In genomic region chr7:15464762-15465144, GRCh38 we compare ENCODE assay signal across 18 cellular contexts.
DNase-seq lines count a peak whose midpoint lies in the region; ATAC-seq and TF ChIP-seq lines count a peak whose summit lies in the region.
"Had no signal": no experiment of that assay in that cellular context is flagged by ENCODE, and none has a peak within 500 bp of the region (broad histone marks: within the 10 kb centered on the region; RNA-seq: fewer than 3 reads in every experiment).

No MANE protein-coding gene starts in this region.

- TF ChIP-seq POLR2A in gastroesophageal sphincter (IDR thresholded peaks at IDR 0.05) = no peak

- H3K4me3 ChIP-seq in gastroesophageal sphincter (no peak overlapping the region), psoas muscle (no peak overlapping the region)

- H3K36me3 ChIP-seq in gastroesophageal sphincter (no peaks in the 10 kb centered on the region), psoas muscle (ENCODE audit: insufficient read depth in 1 of 2, low read depth in 1 of 2) (no peaks in the 10 kb centered on the region)

- intact Hi-C loops in Right ventricle myocardium superior (cut with DNase I) = no loop called here
- intact Hi-C loops in Right ventricle myocardium inferior (cut with DNase I) = no loop called here
- intact Hi-C loops in psoas muscle (cut with DNase I) = no loop called here

- peak; percentile 58 for ATAC-seq in Right ventricle myocardium superior (ENCODE audit: poor library complexity)
- no peak for ATAC-seq in Right ventricle myocardium inferior
- peak; percentile 67 for ATAC-seq in gastroesophageal sphincter
- no peak for ATAC-seq in psoas muscle
- ATAC-seq in GM19351 (IDR thresholded peaks at IDR 0.05; ENCODE audit: unreplicated experiment) = no peak
- ATAC-seq: SK-N-SH treated with all-trans-retinoic acid at 6 μM for 48 hours had no signal

- H3K9me3 ChIP-seq in gastroesophageal sphincter = no peaks in the 10 kb centered on the region
- H3K9me3 ChIP-seq in psoas muscle = no peaks in the 10 kb centered on the region
- H3K9me3 ChIP-seq: Caco-2 had no signal

- DNase-seq in Right ventricle myocardium superior = no peak
- no peak for DNase-seq in Right ventricle myocardium inferior (ENCODE audit: missing footprints)
- DNase-seq in psoas muscle = no peak
- DNase-seq in AG08395 (ENCODE audit: low spot score) = no peak
- DNase-seq in EL = no peak
- DNase-seq in NCI-H1436 treated with DMSO at 0.1 percent for 48 hours (lab: John Stamatoyannopoulos, UW) = no peak
- DNase-seq: Caco-2; CD4-positive, alpha-beta T cell; GDM1; H7; MM.1S; NCI-H1092 treated with DMSO at 0.1 percent for 48 hours; NCI-H1694 treated with DMSO at 0.1 percent for 48 hours; SHP77 treated with DMSO at 0.1 percent for 48 hours had no signal

- H3K4me1 ChIP-seq in gastroesophageal sphincter (peaks cover 0 to 36% (median 0%) of the 10 kb centered on the region in 3 donors), psoas muscle (peaks cover 12% of the 10 kb centered on the region)
- H3K4me1 ChIP-seq: Caco-2 had no signal

- H3K27ac ChIP-seq in gastroesophageal sphincter (peak overlapping the region in 3 of 4 donors; percentile 44 to 60 (median 53)), psoas muscle (peak overlapping the region; percentile 42)
- H3K27ac ChIP-seq: 22Rv1 had no signal

- no peaks in the 10 kb centered on the region for H3K27me3 ChIP-seq in gastroesophageal sphincter
- no peaks in the 10 kb centered on the region for H3K27me3 ChIP-seq in psoas muscle (ENCODE audit: insufficient read depth in 3 of 3, low read length in 2 of 3)

- WGBS in gastroesophageal sphincter (ENCODE audit: low coverage in 1 of 2), 2 donors = 15 to 25% methylated on average over 3 of the region's 3 CpGs
- 50 to 52% (median 52%) methylated on average over 3 of the region's 3 CpGs for WGBS in psoas muscle, 3 donors

- no peak for TF ChIP-seq CTCF in gastroesophageal sphincter (IDR thresholded peaks at IDR 0.05)
- TF ChIP-seq CTCF in psoas muscle (IDR thresholded peaks at IDR 0.05) = no peak

- no peak for TF ChIP-seq EP300 in gastroesophageal sphincter (IDR thresholded peaks at IDR 0.05)

Comparison
In these comparisons a context has a peak if more than half of its experiments do, and no peak if none do; other contexts are left out.
1. ATAC-seq: peak in Right ventricle myocardium superior (single experiment) and gastroesophageal sphincter (single experiment); none in Right ventricle myocardium inferior (single experiment), psoas muscle (0 of 4) and GM19351 (single experiment).